Comparison of ENCODE assay signal across 1 cellular context in genomic region chr7:129066290-129067131, GRCh38.
A peak's percentile ranks its signal among the peaks of the same experiment; 100 is the strongest.
TF ChIP-seq lines count a peak whose summit lies in the region.

No MANE protein-coding gene starts in this region.

TF ChIP-seq in K562, 482 proteins besides CTCF, POLR2A, EP300 and RAD21 (continued from another document and continues in another):
- TF ChIP-seq ZMIZ1 (IDR thresholded peaks at IDR 0.05; ENCODE audit: low read depth in 2 of 2, low read length in 2 of 2) (0 out of 4 replicates have a peak, but pooled peaks of 1 of the 2 experiments have one; percentile 28), CREB1 (IDR thresholded peaks at IDR 0.05) (peak; percentile 29; the same call in 1 of the 2 replicates), CREB1 (CRISPR knock-in tag; IDR thresholded peaks at IDR 0.05) (no peak), KDM1A (IDR thresholded peaks at IDR 0.05) (peak; percentile 51 to 63; a peak in 3 of 4 replicates), SIRT6 (IDR thresholded peaks at IDR 0.05; ENCODE audit: low read depth, low read length) (no peak), HLTF (IDR thresholded peaks at IDR 0.05) (no peak), ZNF318 (IDR thresholded peaks at IDR 0.05; ENCODE audit: borderline replicate concordance in 1 of 2, low read depth in 1 of 2) (peak in 1 of 2 experiments; percentile 10; a peak in 1 of 4 replicates), CHD4 (IDR thresholded peaks at IDR 0.05; ENCODE audit: insufficient read depth, insufficient replicate concordance, low read depth, low read length, poor library complexity, severe bottlenecking) (no peak), KDM4B (IDR thresholded peaks at IDR 0.05; ENCODE audit: borderline replicate concordance in 2 of 2, low read depth in 1 of 2) (0 out of 4 replicates have a peak, but pooled peaks of 1 of the 2 experiments have one; percentile 11), ZNF3 (CRISPR knock-in tag; IDR thresholded peaks at IDR 0.05) (no peak), ZNF280A (IDR thresholded peaks at IDR 0.05; ENCODE audit: low read depth, partially characterized antibody) (no peak), POU5F1 (IDR thresholded peaks at IDR 0.05; ENCODE audit: borderline replicate concordance, low read depth, low read length, partially characterized antibody) (no peak), CBFB (CRISPR knock-in tag; IDR thresholded peaks at IDR 0.05) (peak; percentile 72; the same call in 1 of the 2 replicates), CTCFL (IDR thresholded peaks at IDR 0.05; ENCODE audit: borderline replicate concordance, insufficient read depth, low read depth, low read length, poor library complexity, severe bottlenecking) (no peak), ZNF57 (CRISPR knock-in tag; IDR thresholded peaks at IDR 0.05) (no peak), ZZZ3 (IDR thresholded peaks at IDR 0.05) (no peak), HDGF (IDR thresholded peaks at IDR 0.05) (peak; percentile 93), BRF2 (IDR thresholded peaks at IDR 0.05; ENCODE audit: borderline replicate concordance, insufficient read depth, insufficient read length) (no peak), RBM17 (IDR thresholded peaks at IDR 0.05; ENCODE audit: borderline replicate concordance, low read depth, low read length) (no peak), PKNOX1 (IDR thresholded peaks at IDR 0.05) (no peak), TSC22D4 (tag; IDR thresholded peaks at IDR 0.05) (no peak), CREM (IDR thresholded peaks at IDR 0.05; ENCODE audit: low read depth) (no peak; the same call in 1 of the 2 replicates), SRSF3 (IDR thresholded peaks at IDR 0.05; ENCODE audit: insufficient read depth, low read length) (no peak), RBM14 (IDR thresholded peaks at IDR 0.05; ENCODE audit: borderline replicate concordance, insufficient read depth, low read depth, low read length) (no peak), NFIX (CRISPR knock-in tag; IDR thresholded peaks at IDR 0.05; ENCODE audit: low read depth) (no peak), TCF7L2 (IDR thresholded peaks at IDR 0.05; ENCODE audit: low read depth, low read length) (no peak), PML (IDR thresholded peaks at IDR 0.05; ENCODE audit: low read length) (peak; percentile 73), ZNF232 (CRISPR knock-in tag; IDR thresholded peaks at IDR 0.05) (no peak), ATF3 (IDR thresholded peaks at IDR 0.05) (peak; percentile 93), ATF3 (CRISPR knock-in tag; conservative IDR thresholded peaks at IDR 0.05) (peak; percentile 37; the same call in 1 of the 2 replicates), LARP7 (IDR thresholded peaks at IDR 0.05) (peak; percentile 39; the same call in 1 of the 2 replicates), ZKSCAN1 (IDR thresholded peaks at IDR 0.05; ENCODE audit: low read depth, low read length) (0 out of 2 replicates have a peak, but pooled peaks have one; percentile 20), KLF16 (IDR thresholded peaks at IDR 0.05) (no peak), MXD1 (CRISPR knock-in tag; IDR thresholded peaks at IDR 0.05; ENCODE audit: borderline replicate concordance, poor library complexity, severe bottlenecking) (peak; percentile 12), E4F1 (CRISPR knock-in tag; IDR thresholded peaks at IDR 0.05; ENCODE audit: borderline replicate concordance) (no peak), ETV6 (IDR thresholded peaks at IDR 0.05; ENCODE audit: borderline replicate concordance in 1 of 2, low read depth in 2 of 2, low read length in 1 of 2) (no peak), ETV6 (CRISPR knock-in tag; IDR thresholded peaks at IDR 0.05; ENCODE audit: borderline replicate concordance) (no peak), CEBPB (tag; IDR thresholded peaks at IDR 0.05) (peak; percentile 69), HDAC2 (IDR thresholded peaks at IDR 0.05) (no peak)
